Comparison of ENCODE assay signal across 1 cellular context in genomic region chr19:45753548-45753947, GRCh38.
TF ChIP-seq lines count a peak whose summit lies in the region.

No MANE protein-coding gene starts in this region.

TF ChIP-seq in GM12878, 131 proteins besides CTCF, POLR2A, EP300 and RAD21:
- TF ChIP-seq EED (IDR thresholded peaks at IDR 0.05; ENCODE audit: low read depth) = no peak
- TF ChIP-seq NRF1 (conservative IDR thresholded peaks at IDR 0.05; ENCODE audit: low read depth, low read length) = no peak
